ENCODE assay signal across 1 cellular context in genomic region chr4:108619372-108620100, GRCh38.
TF ChIP-seq lines count a peak whose summit lies in the region.

No MANE protein-coding gene starts in this region.

TF ChIP-seq in H1, 55 proteins besides CTCF, POLR2A, EP300 and RAD21 (continued from another document):
- TF ChIP-seq TAF1 (IDR thresholded peaks at IDR 0.05; ENCODE audit: low read depth, low read length) (no peak), JUND (IDR thresholded peaks at IDR 0.05; ENCODE audit: low read length) (no peak), JUN (IDR thresholded peaks at IDR 0.05; ENCODE audit: low read depth, low read length) (no peak)
